In the genomic region with DNA sequence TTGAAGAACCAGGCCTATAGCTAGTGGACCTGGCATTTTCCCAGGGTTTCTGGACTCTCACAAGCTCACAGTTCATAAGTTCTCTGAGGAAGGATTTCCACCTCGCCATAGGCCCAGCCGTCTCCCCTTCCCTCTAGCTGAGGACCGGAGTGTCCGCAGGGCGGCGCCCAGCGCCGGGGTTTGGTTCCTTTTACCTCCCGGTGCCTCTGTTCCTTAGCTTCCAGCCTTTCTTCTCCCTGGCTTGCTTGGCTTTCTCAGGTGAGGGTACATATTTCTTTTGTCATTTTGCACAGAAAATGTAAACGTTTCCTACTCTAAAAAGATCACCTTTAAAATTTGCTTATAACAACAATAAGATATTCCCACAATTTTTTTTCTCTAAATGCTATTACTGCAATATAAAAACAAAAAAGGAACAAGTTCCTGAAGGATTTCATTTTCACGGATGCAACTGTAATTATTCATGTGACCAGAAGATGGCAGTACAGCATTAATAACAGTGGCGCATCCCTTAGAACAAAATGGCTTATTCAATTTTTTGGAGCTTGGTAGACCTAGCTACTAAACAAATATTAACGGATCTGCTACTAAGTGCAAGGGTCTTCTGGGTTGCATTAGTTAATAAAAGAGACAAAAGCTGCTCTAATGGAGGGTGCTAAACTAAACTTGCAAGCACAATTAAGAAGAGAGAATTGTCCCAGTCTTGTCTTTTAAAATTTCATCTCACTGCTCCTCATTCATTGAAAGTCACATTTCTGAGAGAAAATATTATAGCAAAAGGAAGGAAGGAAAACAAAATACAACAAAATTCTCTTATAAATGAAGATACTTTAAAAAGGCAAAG, we compare ENCODE assay signal across 8 cellular contexts.
A peak's percentile ranks its signal among the peaks of the same experiment; 100 is the strongest.
DNase-seq lines count a peak whose midpoint lies in the region; ATAC-seq and TF ChIP-seq lines count a peak whose summit lies in the region.

No MANE protein-coding gene starts in this region.

- TF ChIP-seq CTCF in BE2C (IDR thresholded peaks at IDR 0.05; ENCODE audit: low read depth, low read length): peak; percentile 59
- peak; percentile 69 for TF ChIP-seq CTCF in OCI-LY3 (IDR thresholded peaks at IDR 0.05; ENCODE audit: low read depth, low read length)

- H3K9me3 ChIP-seq in BE2C (no peaks in the 10 kb centered on the region), OCI-LY3 (ENCODE audit: insufficient read depth, low read length) (no peaks in the 10 kb centered on the region)

- H3K18ac ChIP-seq in mesendoderm (ENCODE audit: low read length): no peak overlapping the region

- H3K4ac ChIP-seq in mesendoderm (ENCODE audit: low read depth, low read length): no peak overlapping the region

- H4K8ac ChIP-seq in mesendoderm (ENCODE audit: low read depth, low read length): no peak overlapping the region

- H3K4me2 ChIP-seq in OCI-LY3 (ENCODE audit: low read length) (peak overlapping the region; percentile 26; the same call in 1 of the 2 replicates), mesendoderm (ENCODE audit: low read length) (no peak overlapping the region)

- peak; percentile 57 for DNase-seq in BE2C
- DNase-seq in HT1080 (ENCODE audit: low read depth): peak; percentile 75
- DNase-seq in dedifferentiated amniotic fluid mesenchymal stem cell (ENCODE audit: extremely low spot score): peak; percentile 49
- DNase-seq in mesendoderm: peak; percentile 86

- H3K4me3 ChIP-seq in BE2C (ENCODE audit: low read depth, low read length): no peak overlapping the region
- no peak overlapping the region for H3K4me3 ChIP-seq in OCI-LY3 (ENCODE audit: low read length)
- no peak overlapping the region for H3K4me3 ChIP-seq in mesendoderm (ENCODE audit: low read length)

- no CpG with 5 or more reads among the region's 13 CpGs for WGBS in mesendoderm (ENCODE audit: extremely low coverage, insufficient coverage, low lambda C conversion rate)

- H3K27me3 ChIP-seq in BE2C (no peaks in the 10 kb centered on the region), OCI-LY3 (ENCODE audit: low read depth, low read length) (no peaks in the 10 kb centered on the region), mesendoderm (ENCODE audit: insufficient read depth, low read length, poor library complexity) (no peaks in the 10 kb centered on the region)

- no peak overlapping the region for H2BK5ac ChIP-seq in mesendoderm (ENCODE audit: low read length)

- no peak for TF ChIP-seq POLR2A in GM18505 (IDR thresholded peaks at IDR 0.05; ENCODE audit: borderline replicate concordance, extremely low read depth, insufficient read depth, insufficient read length)

- no peak overlapping the region for H2AFZ ChIP-seq in OCI-LY3 (ENCODE audit: low read depth, low read length)

- no peaks in the 10 kb centered on the region for H4K20me1 ChIP-seq in OCI-LY3 (ENCODE audit: insufficient read depth, low read length)

- H3K4me1 ChIP-seq in BE2C (no peaks in the 10 kb centered on the region), OCI-LY3 (ENCODE audit: low read length) (no peaks in the 10 kb centered on the region), mesendoderm (ENCODE audit: control insufficient read depth, low read depth, low read length) (no peaks in the 10 kb centered on the region)

- H3K9ac ChIP-seq in OCI-LY3 (ENCODE audit: low read length) (no peak overlapping the region), mesendoderm (ENCODE audit: low read length) (no peak overlapping the region)

- no peak overlapping the region for H2BK15ac ChIP-seq in mesendoderm (replicated peaks; ENCODE audit: low read depth)

- no peak overlapping the region for H3K27ac ChIP-seq in OCI-LY3 (ENCODE audit: low read length)
- H3K27ac ChIP-seq in mesendoderm (ENCODE audit: low read depth, low read length): no peak overlapping the region

- no peak overlapping the region for H3K23ac ChIP-seq in mesendoderm (ENCODE audit: low read length)

- H3K36me3 ChIP-seq in BE2C: no peaks in the 10 kb centered on the region
- no peaks in the 10 kb centered on the region for H3K36me3 ChIP-seq in OCI-LY3 (replicated peaks; ENCODE audit: low read depth, low read length)
- no peaks in the 10 kb centered on the region for H3K36me3 ChIP-seq in mesendoderm (ENCODE audit: control insufficient read depth, insufficient read depth, low read length)

- ATAC-seq in GM18505 (IDR thresholded peaks at IDR 0.05; ENCODE audit: unreplicated experiment) (peak; percentile 68), HG03045 (IDR thresholded peaks at IDR 0.05; ENCODE audit: unreplicated experiment) (no peak), GM19452 (IDR thresholded peaks at IDR 0.05; ENCODE audit: unreplicated experiment) (no peak)

- no peaks in the 10 kb centered on the region for H3K79me1 ChIP-seq in mesendoderm (ENCODE audit: low read length)

- H3K56ac ChIP-seq in mesendoderm (ENCODE audit: low read length): no peak overlapping the region

- H3K79me2 ChIP-seq in OCI-LY3 (ENCODE audit: low read length): no peaks in the 10 kb centered on the region
- H3K79me2 ChIP-seq in mesendoderm (ENCODE audit: control insufficient read depth, insufficient read depth, low read length): no peaks in the 10 kb centered on the region

- no peak overlapping the region for H4K5ac ChIP-seq in mesendoderm (ENCODE audit: low read length)

- H2BK120ac ChIP-seq in mesendoderm (ENCODE audit: low read depth, low read length): no peak overlapping the region

- no peak overlapping the region for H2AK5ac ChIP-seq in mesendoderm (ENCODE audit: low read length)
